ENCODE assay signal across 9 cellular contexts in the genomic region with DNA sequence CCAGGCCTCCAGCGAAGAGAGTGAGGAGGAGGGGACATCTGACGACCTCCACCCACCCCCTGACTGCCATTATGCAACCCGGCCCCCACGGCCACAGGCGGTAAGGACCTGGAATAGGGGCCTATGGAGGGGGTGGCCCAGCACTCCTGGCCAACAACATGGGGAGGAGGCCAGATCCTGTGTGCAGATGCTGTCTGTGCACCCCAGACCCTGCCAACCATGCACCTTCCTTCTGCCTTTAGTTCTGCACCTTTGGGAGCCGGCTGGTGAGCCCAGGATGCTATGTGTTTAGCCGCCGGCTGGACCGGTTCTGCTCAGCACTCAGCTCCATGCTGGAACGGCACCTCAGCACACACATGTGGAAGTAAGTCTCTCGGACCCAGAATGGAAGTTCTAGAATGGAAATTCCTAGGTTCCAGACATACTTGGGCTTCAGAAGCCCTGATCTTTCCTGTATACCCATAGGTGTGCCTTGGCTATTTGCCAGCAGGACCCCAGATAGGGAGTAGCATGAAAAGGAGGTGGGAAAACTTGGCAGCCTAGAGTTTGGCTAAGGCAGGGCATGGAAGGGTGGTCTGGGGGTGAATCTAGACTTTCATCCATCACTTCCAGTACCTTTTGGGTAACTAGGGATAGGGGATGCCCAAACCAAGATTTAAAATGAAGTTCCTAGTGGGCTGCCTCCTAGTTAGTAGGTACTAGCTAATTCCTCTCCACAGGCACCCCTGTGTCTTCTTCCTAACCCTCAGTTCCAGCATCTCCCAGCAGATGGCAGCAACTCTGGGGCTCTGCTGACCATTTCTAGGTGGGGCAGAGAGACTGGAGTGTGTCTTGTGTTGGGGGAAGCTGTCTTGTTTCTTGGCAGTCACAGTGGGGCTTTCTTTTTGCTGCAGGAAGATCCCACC. TPM values are rescaled to one million over a fixed set of nuclear protein-coding genes. Genes with fewer than 3 reads are reported as not detected.
DNase-seq lines count a peak whose midpoint lies in the region; ATAC-seq and TF ChIP-seq lines count a peak whose summit lies in the region.
"Had no signal": no experiment of that assay in that cellular context is flagged by ENCODE, and none has a peak within 500 bp of the region (broad histone marks: within the 10 kb centered on the region; RNA-seq: fewer than 3 reads in every experiment).

No MANE protein-coding gene starts in this region.

- peaks cover 14% of the 10 kb centered on the region for H3F3A ChIP-seq in neural progenitor cell (ENCODE audit: low read depth)

- peaks cover 6% of the 10 kb centered on the region for H3K79me2 ChIP-seq in neural progenitor cell (ENCODE audit: low read depth)

- H3K36me3 ChIP-seq in neural progenitor cell (no peaks in the 10 kb centered on the region), upper lobe of right lung (peaks cover 6% of the 10 kb centered on the region)

- intact Hi-C loops in Calu3 (cut with micrococcal nuclease; ENCODE audit: unreplicated experiment) = no loop called here
- intact Hi-C loops in upper lobe of right lung (cut with DNase I) = loop anchor here (5.0 kb wide), 1 partner anchor 42 kb away; no protein-coding TSS in a partner anchor

- peak; percentile 35 for ATAC-seq in HG03378 (IDR thresholded peaks at IDR 0.05; ENCODE audit: unreplicated experiment)
- peak; percentile 61 for ATAC-seq in upper lobe of right lung
- no peak for ATAC-seq in GM21723 (IDR thresholded peaks at IDR 0.05; ENCODE audit: unreplicated experiment)

- H3K36me3 Mint-ChIP-seq in Calu3 (ENCODE audit: insufficient read depth, unreplicated experiment) = peaks cover 14% of the 10 kb centered on the region
- peaks cover 82% of the 10 kb centered on the region for H3K36me3 Mint-ChIP-seq in activated T-cell treated with anti-CD3 and anti-CD28 coated beads, Interleukin-2, amount 50 U/mL, for 24 hours (ENCODE audit: low read depth)
- H3K36me3 Mint-ChIP-seq in neural progenitor cell = peaks cover 6% of the 10 kb centered on the region

- H3K4me3 Mint-ChIP-seq in Calu3 (ENCODE audit: low read depth, unreplicated experiment) (no peak overlapping the region), neural progenitor cell (no peak overlapping the region)
- H3K4me3 Mint-ChIP-seq in activated T-cell treated with anti-CD3 and anti-CD28 coated beads, Interleukin-2, amount 50 U/mL, for 24 hours = no peak overlapping the region

- H3K9me3 Mint-ChIP-seq in Calu3 (ENCODE audit: low read depth, unreplicated experiment) = no peaks in the 10 kb centered on the region
- H3K9me3 Mint-ChIP-seq in activated T-cell treated with anti-CD3 and anti-CD28 coated beads, Interleukin-2, amount 50 U/mL, for 24 hours = no peaks in the 10 kb centered on the region
- H3K9me3 Mint-ChIP-seq in neural progenitor cell = no peaks in the 10 kb centered on the region

- no peak overlapping the region for H2AFZ ChIP-seq in neural progenitor cell (replicated peaks)

- peak; percentile 43 for TF ChIP-seq CTCF in Calu3 (IDR thresholded peaks at IDR 0.05; ENCODE audit: unreplicated experiment)
- TF ChIP-seq CTCF in neural progenitor cell (IDR thresholded peaks at IDR 0.05) = peak; percentile 77
- TF ChIP-seq CTCF in upper lobe of right lung (IDR thresholded peaks at IDR 0.05) = peak; percentile 82

- H3K9me3 ChIP-seq in neural progenitor cell (ENCODE audit: low read depth) (no peaks in the 10 kb centered on the region), upper lobe of right lung (no peaks in the 10 kb centered on the region)

- H3K27me3 ChIP-seq in neural progenitor cell (no peaks in the 10 kb centered on the region), upper lobe of right lung (no peaks in the 10 kb centered on the region)

- H3K4me1 Mint-ChIP-seq in Calu3 (ENCODE audit: low read depth, unreplicated experiment) = peaks cover under 1% of the 10 kb centered on the region
- peaks cover 31% of the 10 kb centered on the region for H3K4me1 Mint-ChIP-seq in activated T-cell treated with anti-CD3 and anti-CD28 coated beads, Interleukin-2, amount 50 U/mL, for 24 hours (ENCODE audit: low read depth)
- H3K4me1 Mint-ChIP-seq in neural progenitor cell = peaks cover 14% of the 10 kb centered on the region

- peaks cover 5% of the 10 kb centered on the region for H3K4me1 ChIP-seq in neural progenitor cell
- peaks cover 13% of the 10 kb centered on the region for H3K4me1 ChIP-seq in upper lobe of right lung

- no peak overlapping the region for H3K27ac ChIP-seq in neural progenitor cell
- no peak overlapping the region for H3K27ac ChIP-seq in upper lobe of right lung

- H3K4me3 ChIP-seq in neural progenitor cell = no peak overlapping the region
- no peak overlapping the region for H3K4me3 ChIP-seq in upper lobe of right lung

- no peak overlapping the region for H3K27ac Mint-ChIP-seq in Calu3 (ENCODE audit: unreplicated experiment)
- H3K27ac Mint-ChIP-seq in activated T-cell treated with anti-CD3 and anti-CD28 coated beads, Interleukin-2, amount 50 U/mL, for 24 hours = no peak overlapping the region
- H3K27ac Mint-ChIP-seq in neural progenitor cell = no peak overlapping the region

- H3K27me3 Mint-ChIP-seq in Calu3 (ENCODE audit: unreplicated experiment) (no peaks in the 10 kb centered on the region), neural progenitor cell (ENCODE audit: insufficient read depth, low read depth) (peaks cover 16% of the 10 kb centered on the region)
- no peaks in the 10 kb centered on the region for H3K27me3 Mint-ChIP-seq in activated T-cell treated with anti-CD3 and anti-CD28 coated beads, Interleukin-2, amount 50 U/mL, for 24 hours

- no peak overlapping the region for H3K9ac ChIP-seq in neural progenitor cell

- no peak overlapping the region for H3K4me2 ChIP-seq in neural progenitor cell

- DNase-seq in Calu3 (peak; percentile 65), OCI-M2 (lab: John Stamatoyannopoulos, UW; ENCODE audit: unreplicated experiment) (peak; percentile 9), fibroblast of gingiva (ENCODE audit: low read depth) (peak; percentile 51), neural progenitor cell (ENCODE audit: low spot score) (peak; percentile 73), upper lobe of right lung (no peak)
- peak; percentile 78 for DNase-seq in activated T-cell treated with anti-CD3 and anti-CD28 coated beads, Interleukin-2, amount 50 U/mL, for 24 hours

- BruUV-seq in Calu3 (replicated peaks; lab: Mats Ljungman, UMichigan) = no TSS peak

- CTCF ChIA-PET in Calu3 (lab: Charles Lee) = interaction anchor here (0.6 to 2.3 kb wide), 4 partner anchors 40 to 462 kb away, joined by 3 to 23 read pairs (median 4); partner anchors contain the start of gene PSMA5

- no peaks in the 10 kb centered on the region for H4K20me1 ChIP-seq in neural progenitor cell (ENCODE audit: low read depth)

RNA-seq across cellular contexts. Expression of gene CYB561D1, which starts 3.6 kb away (rescaled TPM):
- total RNA-seq in Calu3 (2022) (9.0 and 9.6 TPM in 2 replicates), neural progenitor cell (ENCODE audit: low replicate concordance) (4.3 and 6.8 TPM in 2 replicates), upper lobe of right lung (13.1 TPM)

RNA-seq across cellular contexts. Expression of gene ATXN7L2, which starts 6.6 kb away (rescaled TPM):
- total RNA-seq in Calu3 (2022) = 4.3 and 4.5 TPM in 2 replicates
- 6.5 and 8.5 TPM in 2 replicates for total RNA-seq in neural progenitor cell (ENCODE audit: low replicate concordance)
- total RNA-seq in upper lobe of right lung = 4.6 TPM

RNA-seq across cellular contexts. Expression of gene AMIGO1, which starts 19.2 kb away (rescaled TPM):
- total RNA-seq in Calu3 (2022) = 1.3 and 1.5 TPM in 2 replicates
- total RNA-seq in neural progenitor cell (ENCODE audit: low replicate concordance) = 4.5 and 6.0 TPM in 2 replicates
- total RNA-seq in upper lobe of right lung = 13.3 TPM

RNA-seq across cellular contexts. Expression of gene SYPL2, which starts 23.9 kb away (rescaled TPM):
- total RNA-seq in Calu3 (2022) (0.20 TPM in 1 of 2 replicates, not detected in the other), neural progenitor cell (ENCODE audit: low replicate concordance) (not detected in 2 replicates), upper lobe of right lung (3.1 TPM)
- total RNA-seq: T-helper 2 cell treated with Interferon-gamma antibody and Interleukin-4, amounts not matched to agents 100 ng/mL and 5 ng/mL, for 36 hours had no signal

RNA-seq across cellular contexts. Expression of gene GPR61, which starts 49.4 kb away (rescaled TPM):
- total RNA-seq in Calu3 (2022) (not detected in 2 replicates), neural progenitor cell (ENCODE audit: low replicate concordance) (0.71 and 1.4 TPM in 2 replicates), upper lobe of right lung (not detected)
